ENCODE assay signal across 23 cellular contexts in the genomic region with DNA sequence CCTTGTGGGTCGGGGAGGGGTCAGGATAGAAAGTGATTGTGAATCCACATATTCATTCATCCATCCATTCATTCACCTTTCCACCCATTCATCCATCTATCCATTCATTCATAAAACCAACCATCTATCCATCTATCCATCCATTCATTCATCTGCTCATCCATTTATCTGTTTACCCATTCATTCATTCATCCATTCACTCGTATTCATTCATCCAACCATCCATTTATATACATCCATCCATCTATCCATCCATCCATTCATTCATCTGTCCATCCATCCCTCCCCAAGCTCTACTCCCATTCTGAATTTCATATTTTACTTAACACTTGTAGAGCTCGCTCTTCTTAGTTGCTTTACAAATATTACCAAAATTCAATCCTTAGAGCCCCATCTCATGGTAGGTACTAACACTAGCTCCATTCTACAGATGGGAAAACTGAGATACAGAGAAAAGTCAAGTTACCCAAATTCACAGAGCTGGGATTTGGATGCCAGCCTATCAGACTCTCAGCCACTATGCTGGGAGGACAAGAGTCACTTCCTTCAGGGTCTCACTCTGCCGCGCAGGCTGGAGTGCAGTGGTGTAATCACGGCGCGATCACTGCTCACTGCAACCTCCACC.
"Had no signal": no experiment of that assay in that cellular context is flagged by ENCODE, and none has a peak within 500 bp of the region (broad histone marks: within the 10 kb centered on the region; RNA-seq: fewer than 3 reads in every experiment).

No MANE protein-coding gene starts in this region.

- H3K27ac ChIP-seq: coronary artery, gastrocnemius medialis, lower lobe of right lung, neutrophil, pancreas, sigmoid colon, stomach, tibial artery had no signal

- FAIRE-seq: endometrium, keratinocyte, pancreas had no signal

- ATAC-seq: gastrocnemius medialis; left ventricle myocardium superior; lower lobe of right lung; natural killer cell; stimulated activated effector memory CD8-positive, alpha-beta T cell treated with anti-CD3 and anti-CD28 coated beads, Interleukin-12 subunit alpha, Interleukin-12 subunit beta, amount 100 ng/mL, for 72 hours had no signal

- H3K27me3 Mint-ChIP-seq: type B pancreatic cell had no signal

- H3K36me3 ChIP-seq: gastrocnemius medialis, lower lobe of right lung, neutrophil, pancreas, sigmoid colon, stomach, tibial artery had no signal

- H3K4me1 Mint-ChIP-seq: memory B cell; natural killer cell; stimulated activated effector memory CD8-positive, alpha-beta T cell treated with anti-CD3 and anti-CD28 coated beads, Interleukin-12 subunit alpha, Interleukin-12 subunit beta, amount 100 ng/mL, for 72 hours had no signal

- H3K4me3 Mint-ChIP-seq: memory B cell; natural killer cell; neural crest cell; stimulated activated effector memory CD8-positive, alpha-beta T cell treated with anti-CD3 and anti-CD28 coated beads, Interleukin-12 subunit alpha, Interleukin-12 subunit beta, amount 100 ng/mL, for 72 hours; type B pancreatic cell had no signal

- H3K27me3 ChIP-seq: gastrocnemius medialis, neutrophil, pancreas, sigmoid colon, tibial artery had no signal

- H3K36me3 Mint-ChIP-seq: memory B cell; natural killer cell; stimulated activated effector memory CD8-positive, alpha-beta T cell treated with anti-CD3 and anti-CD28 coated beads, Interleukin-12 subunit alpha, Interleukin-12 subunit beta, amount 100 ng/mL, for 72 hours had no signal

- H3K4me3 ChIP-seq: coronary artery, gastrocnemius medialis, lower lobe of right lung, pancreas, sigmoid colon, stomach, tibial artery had no signal

- H3K9me3 Mint-ChIP-seq: memory B cell; natural killer cell; neural crest cell; stimulated activated effector memory CD8-positive, alpha-beta T cell treated with anti-CD3 and anti-CD28 coated beads, Interleukin-12 subunit alpha, Interleukin-12 subunit beta, amount 100 ng/mL, for 72 hours; type B pancreatic cell had no signal

- H3K27ac Mint-ChIP-seq: memory B cell; natural killer cell; stimulated activated effector memory CD8-positive, alpha-beta T cell treated with anti-CD3 and anti-CD28 coated beads, Interleukin-12 subunit alpha, Interleukin-12 subunit beta, amount 100 ng/mL, for 72 hours had no signal

- DNase-seq: dermis blood vessel endothelial cell; effector memory CD4-positive, alpha-beta T cell; foreskin fibroblast; gastrocnemius medialis; head of caudate nucleus; left ventricle myocardium superior; lower lobe of right lung; natural killer cell; pancreas; sigmoid colon; stimulated activated CD4-positive, alpha-beta T cell treated with anti-CD3 and anti-CD28 coated beads, Interleukin-2, amount 100 ng/mL, for 24 hours; stimulated activated CD4-positive, alpha-beta T cell treated with anti-CD3 and anti-CD28 coated beads, Interleukin-4, amount 100 ng/mL, for 24 hours; stimulated activated naive CD4-positive, alpha-beta T cell treated with Interleukin-2 at 50 U/mL for 16 hours; stomach; tibial artery had no signal

- H3K4me1 ChIP-seq: gastrocnemius medialis, lower lobe of right lung, pancreas, sigmoid colon, stomach, tibial artery had no signal

- H3K9me3 ChIP-seq: gastrocnemius medialis, lower lobe of right lung, neutrophil, pancreas, sigmoid colon, stomach, tibial artery had no signal
